ENCODE assay signal across 8 cellular contexts in genomic region chr5:159469496-159470370, GRCh38.
DNase-seq lines count a peak whose midpoint lies in the region; ATAC-seq lines count a peak whose summit lies in the region.
"Had no signal": no experiment of that assay in that cellular context is flagged by ENCODE, and none has a peak within 500 bp of the region (broad histone marks: within the 10 kb centered on the region; RNA-seq: fewer than 3 reads in every experiment).

No MANE protein-coding gene starts in this region.

- H3K9ac ChIP-seq in neuronal stem cell (ENCODE audit: low read depth, low read length, poor library complexity), result no peak overlapping the region

- DNase-seq in NCI-H524 (lab: John Stamatoyannopoulos, UW) (peak; percentile 47 to 86), memory B cell (ENCODE audit: low spot score in 2 of 2) (peak in 1 of 2 donors; percentile 20), A172 (ENCODE audit: low spot score) (no peak), amygdala (lab: John Stamatoyannopoulos, UW) (no peak), neuronal stem cell (ENCODE audit: low spot score) (no peak)
- DNase-seq: left ventricle myocardium inferior had no signal

- H3K36me3 ChIP-seq in neuronal stem cell (replicated peaks in 1 of 2; ENCODE audit: control insufficient read depth in 2 of 2, insufficient read depth in 2 of 2, low read length in 2 of 2), result no peaks in the 10 kb centered on the region
- H3K36me3 ChIP-seq: left ventricle myocardium inferior had no signal

- H2BK12ac ChIP-seq in neuronal stem cell (ENCODE audit: low read length), result no peak overlapping the region

- no CpG with 5 or more reads among the region's 11 CpGs for WGBS in neuronal stem cell (ENCODE audit: extremely low coverage in 2 of 2, insufficient read length in 2 of 2, insufficient replicate concordance in 1 of 2), 2 donors

- no peak overlapping the region for H2BK5ac ChIP-seq in neuronal stem cell (ENCODE audit: low read length)

- H3K18ac ChIP-seq in neuronal stem cell (ENCODE audit: low read length), result no peak overlapping the region

- H3K27me3 Mint-ChIP-seq in memory B cell, result no peaks in the 10 kb centered on the region

- H3K4me3 ChIP-seq in neuronal stem cell (ENCODE audit: low read length in 2 of 2), result no peak overlapping the region
- H3K4me3 ChIP-seq: left ventricle myocardium inferior had no signal

- no peak overlapping the region for H2BK15ac ChIP-seq in neuronal stem cell (ENCODE audit: low read length)

- H2AK5ac ChIP-seq in neuronal stem cell (ENCODE audit: low read depth, low read length), result no peak overlapping the region

- no peak overlapping the region for H4K8ac ChIP-seq in neuronal stem cell (ENCODE audit: low read depth, low read length)

- peaks cover 8% of the 10 kb centered on the region for H3K9me3 Mint-ChIP-seq in memory B cell

- H3K79me1 ChIP-seq in neuronal stem cell (ENCODE audit: low read depth, low read length), result no peaks in the 10 kb centered on the region

- H4K91ac ChIP-seq in neuronal stem cell (ENCODE audit: low read depth, low read length, poor library complexity), result no peak overlapping the region

- no peaks in the 10 kb centered on the region for H3K9me3 ChIP-seq in neuronal stem cell (replicated peaks in 1 of 2; ENCODE audit: control insufficient read depth in 2 of 2, insufficient read depth in 1 of 2, low read depth in 1 of 2, low read length in 2 of 2)

- H3K4me1 Mint-ChIP-seq in memory B cell, result peaks cover 19% of the 10 kb centered on the region

- ATAC-seq in GM18498 (IDR thresholded peaks at IDR 0.05; ENCODE audit: unreplicated experiment), result peak; percentile 89
- ATAC-seq in GM19463 (IDR thresholded peaks at IDR 0.05; ENCODE audit: unreplicated experiment), result peak; percentile 73
- peak; percentile 99 for ATAC-seq in memory B cell (ENCODE audit: low read depth)

- no peak overlapping the region for H3K4ac ChIP-seq in neuronal stem cell (ENCODE audit: low read length)

- no peak overlapping the region for H3K14ac ChIP-seq in neuronal stem cell (ENCODE audit: low read length)

- H3K4me3 Mint-ChIP-seq in memory B cell, result no peak overlapping the region

- H3K27me3 ChIP-seq in neuronal stem cell (ENCODE audit: control insufficient read depth in 3 of 3, insufficient read depth in 3 of 3, low read depth in 1 of 3, low read length in 3 of 3), result no peaks in the 10 kb centered on the region

- H3K36me3 Mint-ChIP-seq in memory B cell, result peaks cover 15% of the 10 kb centered on the region

- no peak overlapping the region for H3K27ac Mint-ChIP-seq in memory B cell

- H3K23ac ChIP-seq in neuronal stem cell (ENCODE audit: low read depth, low read length, poor library complexity), result no peak overlapping the region

- H3K4me2 ChIP-seq in neuronal stem cell (ENCODE audit: insufficient read depth, low read length, poor library complexity, severe bottlenecking), result no peak overlapping the region

- H3K27ac ChIP-seq in neuronal stem cell (replicated peaks; ENCODE audit: low read length), result no peak overlapping the region
- H3K27ac ChIP-seq: left ventricle myocardium inferior had no signal

- H2AFZ ChIP-seq in neuronal stem cell (ENCODE audit: low read length), result no peak overlapping the region

- H3K4me1 ChIP-seq in neuronal stem cell (ENCODE audit: control insufficient read depth in 2 of 2, insufficient read depth in 1 of 2, low read depth in 1 of 2, low read length in 2 of 2), result peaks cover 0 to 1% of the 10 kb centered on the region in 2 donors
- H3K4me1 ChIP-seq: left ventricle myocardium inferior had no signal

- no peak overlapping the region for H2BK120ac ChIP-seq in neuronal stem cell (ENCODE audit: low read depth, low read length)

Comparison
In these comparisons a context has a peak if more than half of its experiments do, and no peak if none do; other contexts are left out.
1. DNase-seq: peak in NCI-H524 (2 of 2); none in A172 (single experiment), amygdala (0 of 56) and neuronal stem cell (single experiment).
2. Peak in every context shown above with its lines, with median percentiles within 50 percentile points of each other: ATAC-seq.